Comparison of ENCODE assay signal across 10 cellular contexts in the genomic region with DNA sequence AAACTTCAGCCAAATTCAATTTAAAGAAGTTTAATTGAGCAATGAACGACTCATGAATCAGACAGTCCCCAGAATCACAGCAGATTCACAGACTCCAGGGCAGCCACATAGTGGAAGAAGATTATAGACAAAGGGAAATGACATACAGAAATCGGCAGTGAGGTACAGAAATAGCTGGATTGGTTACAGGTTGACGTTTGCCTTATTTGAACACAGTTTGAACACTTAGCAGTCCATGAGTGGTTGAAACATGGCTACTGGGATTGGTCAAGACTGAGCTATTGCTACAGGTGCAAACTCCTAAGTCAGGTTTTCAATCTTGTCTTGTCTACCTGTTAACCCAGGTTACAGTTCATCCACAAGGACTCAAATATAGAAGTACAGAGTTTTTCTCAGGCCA.
"Had no signal": no experiment of that assay in that cellular context is flagged by ENCODE, and none has a peak within 500 bp of the region (broad histone marks: within the 10 kb centered on the region; RNA-seq: fewer than 3 reads in every experiment).

No MANE protein-coding gene starts in this region.

- H3K9me3 ChIP-seq: HAP-1 had no signal

- DNase-seq: GM23248, GOT3, H7, H9, HCEC 1CT, HFFc6 had no signal

- H3K27ac ChIP-seq: GM23248 had no signal

- H3K9ac ChIP-seq: GM23248 had no signal

- H3K4me3 ChIP-seq: GM23248, HAP-1 had no signal

- H2AFZ ChIP-seq: GM23248 had no signal

- H3K27ac Mint-ChIP-seq: H9, HFFc6 had no signal

- H3K36me3 ChIP-seq: HAP-1 had no signal

- ATAC-seq: HCT116 had no signal

- H3K4me3 Mint-ChIP-seq: H9, HFFc6 had no signal

- FAIRE-seq: H1, H54 had no signal
